ENCODE assay signal across 9 cellular contexts in genomic region chr22:43263645-43264514, GRCh38.
A peak's percentile ranks its signal among the peaks of the same experiment; 100 is the strongest.
DNase-seq lines count a peak whose midpoint lies in the region; ATAC-seq, FAIRE-seq and TF ChIP-seq lines count a peak whose summit lies in the region.
"Had no signal": no experiment of that assay in that cellular context is flagged by ENCODE, and none has a peak within 500 bp of the region (broad histone marks: within the 10 kb centered on the region; RNA-seq: fewer than 3 reads in every experiment).

No MANE protein-coding gene starts in this region.

- H3K9me3 ChIP-seq in kidney (ENCODE audit: control insufficient read depth in 1 of 2, low read length in 2 of 2), result no peaks in the 10 kb centered on the region

- H3K27me3 Mint-ChIP-seq in activated naive CD8-positive, alpha-beta T cell treated with anti-CD3 and anti-CD28 coated beads, Interleukin-2, amount 50 U/mL, for 24 hours, result no peaks in the 10 kb centered on the region

- DNase-seq in AG08395 (ENCODE audit: low spot score) (peak; percentile 63), HT-29 (ENCODE audit: low spot score) (peak; percentile 58), T follicular helper cell (ENCODE audit: low read depth) (peak; percentile 65), kidney (peak; percentile 90), NCI-H1930 (lab: John Stamatoyannopoulos, UW) (no peak)
- DNase-seq in activated naive CD8-positive, alpha-beta T cell treated with anti-CD3 and anti-CD28 coated beads, Interleukin-2, amount 50 U/mL, for 24 hours, result peak; percentile 88
- DNase-seq in stimulated activated CD4-positive, alpha-beta T cell treated with anti-CD3 and anti-CD28 coated beads, TNF-alpha, amount 100 ng/mL, for 24 hours (ENCODE audit: low read depth in 3 of 3), result peak; percentile 63 to 84 (median 72)

- peaks cover 7 to 14% of the 10 kb centered on the region in 2 donors for H3K4me1 ChIP-seq in kidney (ENCODE audit: control insufficient read depth in 1 of 2, insufficient read depth in 1 of 2, low read depth in 1 of 2, low read length in 2 of 2)

- H3K9me3 Mint-ChIP-seq in activated naive CD8-positive, alpha-beta T cell treated with anti-CD3 and anti-CD28 coated beads, Interleukin-2, amount 50 U/mL, for 24 hours, result no peaks in the 10 kb centered on the region
- H3K9me3 Mint-ChIP-seq: neural crest cell had no signal

- ATAC-seq in GM19324 (IDR thresholded peaks at IDR 0.05; ENCODE audit: low FRiP score, unreplicated experiment), result peak; percentile 46
- peak; percentile 94 for ATAC-seq in activated naive CD8-positive, alpha-beta T cell treated with anti-CD3 and anti-CD28 coated beads, Interleukin-2, amount 50 U/mL, for 24 hours

- peak overlapping the region; percentile 62 for H3K27ac Mint-ChIP-seq in activated naive CD8-positive, alpha-beta T cell treated with anti-CD3 and anti-CD28 coated beads, Interleukin-2, amount 50 U/mL, for 24 hours

- no peak for FAIRE-seq in kidney (lab: Jason Lieb, UNC)

- no peak for TF ChIP-seq CTCF in kidney (IDR thresholded peaks at IDR 0.05; ENCODE audit: borderline replicate concordance, extremely low read depth, insufficient read depth)

- no peak overlapping the region for H3K9ac ChIP-seq in kidney (ENCODE audit: low read length in 2 of 2)

- H3K36me3 Mint-ChIP-seq in activated naive CD8-positive, alpha-beta T cell treated with anti-CD3 and anti-CD28 coated beads, Interleukin-2, amount 50 U/mL, for 24 hours (ENCODE audit: low read depth), result no peaks in the 10 kb centered on the region

- H3K4me1 Mint-ChIP-seq in activated naive CD8-positive, alpha-beta T cell treated with anti-CD3 and anti-CD28 coated beads, Interleukin-2, amount 50 U/mL, for 24 hours, result peaks cover 27% of the 10 kb centered on the region

- no peaks in the 10 kb centered on the region for H3K36me3 ChIP-seq in kidney (ENCODE audit: control insufficient read depth in 1 of 2, insufficient read depth in 2 of 2, low read length in 2 of 2)

- peak overlapping the region in 1 of 2 donors; percentile 39 for H3K4me3 ChIP-seq in kidney (ENCODE audit: low read length in 2 of 2)

- peak overlapping the region; percentile 63 for H3K4me3 Mint-ChIP-seq in activated naive CD8-positive, alpha-beta T cell treated with anti-CD3 and anti-CD28 coated beads, Interleukin-2, amount 50 U/mL, for 24 hours
- H3K4me3 Mint-ChIP-seq: neural crest cell had no signal

- intact Hi-C loops in kidney (cut with DNase I), result no loop called here

- peak overlapping the region in 1 of 2 donors; percentile 50 for H3K27ac ChIP-seq in kidney (ENCODE audit: low read depth in 2 of 2, low read length in 2 of 2)

Comparison
In these comparisons a context has a peak if more than half of its experiments do, and no peak if none do; other contexts are left out.
1. DNase-seq: peak in AG08395 (single experiment), HT-29 (single experiment), T follicular helper cell (single experiment), activated naive CD8-positive, alpha-beta T cell treated with anti-CD3 and anti-CD28 coated beads, Interleukin-2, amount 50 U/mL, for 24 hours (single experiment), kidney (single experiment) and stimulated activated CD4-positive, alpha-beta T cell treated with anti-CD3 and anti-CD28 coated beads, TNF-alpha, amount 100 ng/mL, for 24 hours (3 of 3); none in NCI-H1930 (0 of 2).